ENCODE assay signal across 13 cellular contexts in the genomic region with DNA sequence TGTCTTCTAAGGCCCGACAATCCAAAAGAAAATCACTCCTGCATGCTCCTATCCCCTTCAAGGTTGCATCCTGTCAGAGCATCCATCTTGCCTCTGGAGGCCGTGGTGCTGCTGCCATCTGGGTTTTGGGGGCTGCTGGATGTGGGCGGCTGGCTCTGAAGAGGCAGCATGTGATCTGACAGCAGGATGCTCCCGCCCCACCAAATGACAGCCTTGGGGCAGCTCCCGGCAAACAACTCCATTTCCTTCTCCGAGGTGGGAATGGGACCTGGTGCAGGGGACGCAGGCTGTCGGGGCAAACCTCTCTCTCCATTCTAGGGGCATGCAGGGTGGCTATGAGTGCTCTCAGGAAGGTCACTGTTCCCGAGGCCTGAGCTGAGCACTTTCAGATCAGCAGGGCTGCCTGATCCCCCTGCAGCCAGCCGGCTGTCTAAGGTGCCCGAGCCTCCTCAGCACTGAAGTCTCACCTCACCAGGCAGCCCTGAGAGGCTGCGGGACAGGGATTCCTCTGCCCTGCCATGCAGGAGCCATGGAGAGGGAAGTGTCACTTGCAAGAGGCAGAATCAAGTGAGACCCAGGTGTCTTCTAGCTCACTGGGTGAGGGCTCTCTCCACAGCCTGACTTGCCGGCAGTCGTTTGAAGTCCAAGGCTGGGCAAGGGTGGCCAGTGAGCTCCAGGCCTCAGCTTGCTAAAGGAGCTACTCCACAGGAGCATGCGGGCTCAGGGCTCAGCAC. TPM values are rescaled to one million over a fixed set of nuclear protein-coding genes. Genes with fewer than 3 reads are reported as not detected.
A peak's percentile ranks its signal among the peaks of the same experiment; 100 is the strongest.
DNase-seq lines count a peak whose midpoint lies in the region; ATAC-seq and TF ChIP-seq lines count a peak whose summit lies in the region.
"Had no signal": no experiment of that assay in that cellular context is flagged by ENCODE, and none has a peak within 500 bp of the region (broad histone marks: within the 10 kb centered on the region; RNA-seq: fewer than 3 reads in every experiment).

No MANE protein-coding gene starts in this region.

- H3K4me3 ChIP-seq in CD8-positive, alpha-beta memory T cell (ENCODE audit: low read length): no peak overlapping the region
- no peak overlapping the region for H3K4me3 ChIP-seq in neutrophil (ENCODE audit: low read depth in 1 of 2, low read length in 1 of 2)
- H3K4me3 ChIP-seq: ovary, Peyer's patch had no signal

- H3K9me3 ChIP-seq in CD8-positive, alpha-beta memory T cell (ENCODE audit: low read length): no peaks in the 10 kb centered on the region
- no peaks in the 10 kb centered on the region for H3K9me3 ChIP-seq in neutrophil
- H3K9me3 ChIP-seq: ovary, Peyer's patch had no signal

- H3K27me3 ChIP-seq in CD8-positive, alpha-beta memory T cell (ENCODE audit: insufficient read depth, low read length, poor library complexity, severe bottlenecking): no peaks in the 10 kb centered on the region
- no peaks in the 10 kb centered on the region for H3K27me3 ChIP-seq in neutrophil
- H3K27me3 ChIP-seq: ovary, Peyer's patch had no signal

- CTCF ChIA-PET in CD8-positive, alpha-beta memory T cell (lab: Charles Lee): interaction anchor here (0.7 to 1.2 kb wide), 3 partner anchors 27 to 122 kb away, joined by 3 to 5 read pairs (median 4); partner anchors contain the start of gene GATAD2A

- H3K27ac ChIP-seq in CD8-positive, alpha-beta memory T cell (ENCODE audit: low read depth, low read length): no peak overlapping the region
- peak overlapping the region; percentile 86 for H3K27ac ChIP-seq in neutrophil

- peak overlapping the region; percentile 40 to 100 (median 81) for H3K27ac Mint-ChIP-seq in CD8-positive, alpha-beta memory T cell
- H3K27ac Mint-ChIP-seq in central memory CD8-positive, alpha-beta T cell (ENCODE audit: low read depth): peak overlapping the region; percentile 97

- peaks cover 0 to 41% (median 4%) of the 10 kb centered on the region in 3 donors for H3K36me3 Mint-ChIP-seq in CD8-positive, alpha-beta memory T cell
- peaks cover 28% of the 10 kb centered on the region for H3K36me3 Mint-ChIP-seq in central memory CD8-positive, alpha-beta T cell (ENCODE audit: insufficient read depth)

- no peak for TF ChIP-seq CTCF in neutrophil (IDR thresholded peaks at IDR 0.05)

- H3K4me1 ChIP-seq in CD8-positive, alpha-beta memory T cell (ENCODE audit: insufficient read depth, low read length): peaks cover 61% of the 10 kb centered on the region
- H3K4me1 ChIP-seq in neutrophil (ENCODE audit: control insufficient read depth in 1 of 2, insufficient read depth in 1 of 2, low read depth in 1 of 2, low read length in 1 of 2): peaks cover 60 to 64% of the 10 kb centered on the region in 2 experiments

- DNase-seq in CD8-positive, alpha-beta memory T cell: peak in 1 of 5 donors; percentile 42
- peak; percentile 42 for DNase-seq in NCI-H1694 (lab: John Stamatoyannopoulos, UW)
- DNase-seq in central memory CD8-positive, alpha-beta T cell (ENCODE audit: low spot score in 2 of 2): no peak
- no peak for DNase-seq in stimulated activated CD4-positive, alpha-beta T cell treated with anti-CD3 and anti-CD28 coated beads, Interleukin-2, amount 100 ng/mL, for 24 hours
- DNase-seq: DMS53, left colon, MM.1S, ovary, Peyer's patch had no signal

- H3K4me3 Mint-ChIP-seq in CD8-positive, alpha-beta memory T cell: peak overlapping the region in 1 of 7 donors; percentile 69
- no peak overlapping the region for H3K4me3 Mint-ChIP-seq in central memory CD8-positive, alpha-beta T cell

- H3K27me3 Mint-ChIP-seq in CD8-positive, alpha-beta memory T cell: peaks cover 0 to 3% of the 10 kb centered on the region in 2 donors
- no peaks in the 10 kb centered on the region for H3K27me3 Mint-ChIP-seq in central memory CD8-positive, alpha-beta T cell

- peaks cover 43 to 78% (median 44%) of the 10 kb centered on the region in 3 donors for H3K4me1 Mint-ChIP-seq in CD8-positive, alpha-beta memory T cell
- peaks cover 42% of the 10 kb centered on the region for H3K4me1 Mint-ChIP-seq in central memory CD8-positive, alpha-beta T cell

- H3K9me3 Mint-ChIP-seq in CD8-positive, alpha-beta memory T cell: no peaks in the 10 kb centered on the region
- no peaks in the 10 kb centered on the region for H3K9me3 Mint-ChIP-seq in central memory CD8-positive, alpha-beta T cell

- H3K36me3 ChIP-seq in CD8-positive, alpha-beta memory T cell (ENCODE audit: insufficient read depth, low read length): peaks cover 9% of the 10 kb centered on the region
- peaks cover 43% of the 10 kb centered on the region for H3K36me3 ChIP-seq in neutrophil
- H3K36me3 ChIP-seq: ovary had no signal

- no peak for ATAC-seq in central memory CD8-positive, alpha-beta T cell (replicated peaks; ENCODE audit: extremely low read depth, poor library complexity, severe bottlenecking)
- ATAC-seq in GM18519 (IDR thresholded peaks at IDR 0.05; ENCODE audit: low FRiP score, unreplicated experiment) (no peak), HG02840 (IDR thresholded peaks at IDR 0.05; ENCODE audit: low FRiP score, unreplicated experiment) (no peak)
- ATAC-seq: left colon had no signal

- POLR2A ChIA-PET in CD8-positive, alpha-beta memory T cell (lab: Charles Lee): no interaction called here

RNA-seq across cellular contexts. Expression of gene TSSK6, which starts 28.8 kb away (rescaled TPM):
- 1 to 10 TPM; 3.1 to 3.4 TPM for total RNA-seq in CD8-positive, alpha-beta memory T cell
- polyA plus RNA-seq in CD8-positive, alpha-beta memory T cell: 1.4 TPM

RNA-seq across cellular contexts. Expression of gene NDUFA13, which starts 29.5 kb away (rescaled TPM):
- total RNA-seq in CD8-positive, alpha-beta memory T cell: 100 to 1,000 TPM; 337 to 341 TPM
- polyA plus RNA-seq in CD8-positive, alpha-beta memory T cell: 334 TPM

RNA-seq across cellular contexts. Expression of gene YJEFN3, which starts 42.2 kb away (rescaled TPM):
- 1 to 10 TPM; 6.5 to 7.5 TPM for total RNA-seq in CD8-positive, alpha-beta memory T cell
- polyA plus RNA-seq in CD8-positive, alpha-beta memory T cell: not detected

RNA-seq across cellular contexts. Expression of gene CILP2, which starts 51.6 kb away (rescaled TPM):
- under 1 TPM; 0.07 to 0.11 TPM for total RNA-seq in CD8-positive, alpha-beta memory T cell
- 0.33 TPM for polyA plus RNA-seq in CD8-positive, alpha-beta memory T cell
- total RNA-seq: glomerular endothelial cell, Peyer's patch had no signal
